In the genomic region with DNA sequence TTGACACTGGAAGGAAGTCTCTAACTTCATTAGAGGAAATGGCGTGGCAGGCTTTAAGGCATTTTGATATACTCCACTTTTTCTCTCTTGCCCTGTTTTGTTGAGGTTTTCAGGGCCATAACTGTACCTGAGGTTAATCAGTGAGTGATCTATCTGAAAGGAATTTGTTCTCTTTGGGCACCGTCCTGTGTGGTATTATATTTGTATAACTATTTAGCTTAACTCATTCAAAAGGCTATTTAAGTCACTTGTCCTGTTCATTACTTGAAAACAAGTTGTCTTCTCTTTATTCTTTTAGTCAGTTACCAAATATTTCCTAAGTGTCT, we compare ENCODE assay signal across 11 cellular contexts.
DNase-seq lines count a peak whose midpoint lies in the region; ATAC-seq and TF ChIP-seq lines count a peak whose summit lies in the region.
"Had no signal": no experiment of that assay in that cellular context is flagged by ENCODE, and none has a peak within 500 bp of the region (broad histone marks: within the 10 kb centered on the region; RNA-seq: fewer than 3 reads in every experiment).

No MANE protein-coding gene starts in this region.

- no peak overlapping the region for H2AFZ ChIP-seq in neural progenitor cell (replicated peaks)

- no peak overlapping the region for H3K9ac ChIP-seq in neural progenitor cell
- H3K9ac ChIP-seq: KMS-11 had no signal

- intact Hi-C loops in cardiac septum (cut with DNase I) (no loop called here), posterior cingulate gyrus (cut with DNase I) (no loop called here), sciatic nerve (cut with DNase I) (no loop called here)

- peaks cover 0 to 21% of the 10 kb centered on the region in 2 donors for H3K4me1 ChIP-seq in right atrium auricular region
- H3K4me1 ChIP-seq in neural progenitor cell, result peaks cover 35% of the 10 kb centered on the region

- H3K36me3 ChIP-seq in right atrium auricular region (no peaks in the 10 kb centered on the region), neural progenitor cell (no peaks in the 10 kb centered on the region)

- H3K36me3 Mint-ChIP-seq in endothelial cell (ENCODE audit: low read depth, unreplicated experiment) (no peaks in the 10 kb centered on the region), neural progenitor cell (no peaks in the 10 kb centered on the region)
- H3K36me3 Mint-ChIP-seq: activated CD8-positive, alpha-beta memory T cell treated with anti-CD3 and anti-CD28 coated beads, Interleukin-2, amount 10 ng/mL, durations not matched to agents 7 days and 5 days had no signal

- no peaks in the 10 kb centered on the region for H3K27me3 ChIP-seq in right atrium auricular region
- no peaks in the 10 kb centered on the region for H3K27me3 ChIP-seq in neural progenitor cell

- no peaks in the 10 kb centered on the region for H3F3A ChIP-seq in neural progenitor cell (ENCODE audit: low read depth)

- H3K27me3 Mint-ChIP-seq in endothelial cell (ENCODE audit: unreplicated experiment), result peaks cover 3% of the 10 kb centered on the region
- peaks cover 7% of the 10 kb centered on the region for H3K27me3 Mint-ChIP-seq in neural progenitor cell (ENCODE audit: insufficient read depth, low read depth)

- H3K4me3 Mint-ChIP-seq in endothelial cell (ENCODE audit: unreplicated experiment), result no peak overlapping the region
- H3K4me3 Mint-ChIP-seq in neural progenitor cell, result no peak overlapping the region
- H3K4me3 Mint-ChIP-seq: activated CD8-positive, alpha-beta memory T cell treated with anti-CD3 and anti-CD28 coated beads, Interleukin-2, amount 10 ng/mL, durations not matched to agents 7 days and 5 days had no signal

- ATAC-seq in sciatic nerve, result no peak
- ATAC-seq: activated CD8-positive, alpha-beta memory T cell treated with anti-CD3 and anti-CD28 coated beads, Interleukin-2, amount 10 ng/mL, durations not matched to agents 7 days and 5 days had no signal

- no peak for DNase-seq in right atrium auricular region (ENCODE audit: low spot score)
- DNase-seq in cardiac septum (ENCODE audit: low spot score), result no peak
- DNase-seq in endothelial cell (ENCODE audit: low spot score), result no peak
- no peak for DNase-seq in neural progenitor cell (ENCODE audit: low spot score)
- DNase-seq in posterior cingulate gyrus, result no peak
- no peak for DNase-seq in mesenteric fat pad (ENCODE audit: low spot score)
- no peak for DNase-seq in NCI-H2107 (lab: John Stamatoyannopoulos, UW)
- no peak for DNase-seq in sciatic nerve (ENCODE audit: low spot score)
- DNase-seq: activated CD8-positive, alpha-beta memory T cell treated with anti-CD3 and anti-CD28 coated beads, Interleukin-2, amount 10 ng/mL, durations not matched to agents 7 days and 5 days; NCI-H446 treated with DMSO at 0.1 percent for 48 hours had no signal

- H3K9me3 ChIP-seq in right atrium auricular region (no peaks in the 10 kb centered on the region), neural progenitor cell (ENCODE audit: low read depth) (no peaks in the 10 kb centered on the region)

- H3K4me1 Mint-ChIP-seq in endothelial cell (ENCODE audit: unreplicated experiment) (peaks cover 61% of the 10 kb centered on the region), neural progenitor cell (peaks cover 70% of the 10 kb centered on the region)
- H3K4me1 Mint-ChIP-seq: activated CD8-positive, alpha-beta memory T cell treated with anti-CD3 and anti-CD28 coated beads, Interleukin-2, amount 10 ng/mL, durations not matched to agents 7 days and 5 days had no signal

- TF ChIP-seq CTCF in right atrium auricular region (IDR thresholded peaks at IDR 0.05) (no peak), endothelial cell (IDR thresholded peaks at IDR 0.05; ENCODE audit: unreplicated experiment) (no peak), neural progenitor cell (IDR thresholded peaks at IDR 0.05) (no peak)

- H3K4me3 ChIP-seq in right atrium auricular region (no peak overlapping the region), neural progenitor cell (no peak overlapping the region)

- H3K79me2 ChIP-seq in neural progenitor cell (ENCODE audit: low read depth), result peaks cover 4% of the 10 kb centered on the region

- no peak overlapping the region for H3K4me2 ChIP-seq in neural progenitor cell
- H3K4me2 ChIP-seq: KMS-11 had no signal

- peak overlapping the region; percentile 87 for H3K27ac Mint-ChIP-seq in endothelial cell (ENCODE audit: unreplicated experiment)
- H3K27ac Mint-ChIP-seq in neural progenitor cell, result peak overlapping the region; percentile 64
- H3K27ac Mint-ChIP-seq: activated CD8-positive, alpha-beta memory T cell treated with anti-CD3 and anti-CD28 coated beads, Interleukin-2, amount 10 ng/mL, durations not matched to agents 7 days and 5 days had no signal

- H3K9me3 Mint-ChIP-seq in endothelial cell (ENCODE audit: unreplicated experiment) (no peaks in the 10 kb centered on the region), neural progenitor cell (no peaks in the 10 kb centered on the region)

- H3K27ac ChIP-seq in right atrium auricular region (peak overlapping the region; percentile 73 to 84), neural progenitor cell (no peak overlapping the region)
- H3K27ac ChIP-seq: KMS-11 had no signal

- H4K20me1 ChIP-seq in neural progenitor cell (ENCODE audit: low read depth), result peaks cover 17% of the 10 kb centered on the region
